ENCODE assay signal across 22 cellular contexts in the genomic region with DNA sequence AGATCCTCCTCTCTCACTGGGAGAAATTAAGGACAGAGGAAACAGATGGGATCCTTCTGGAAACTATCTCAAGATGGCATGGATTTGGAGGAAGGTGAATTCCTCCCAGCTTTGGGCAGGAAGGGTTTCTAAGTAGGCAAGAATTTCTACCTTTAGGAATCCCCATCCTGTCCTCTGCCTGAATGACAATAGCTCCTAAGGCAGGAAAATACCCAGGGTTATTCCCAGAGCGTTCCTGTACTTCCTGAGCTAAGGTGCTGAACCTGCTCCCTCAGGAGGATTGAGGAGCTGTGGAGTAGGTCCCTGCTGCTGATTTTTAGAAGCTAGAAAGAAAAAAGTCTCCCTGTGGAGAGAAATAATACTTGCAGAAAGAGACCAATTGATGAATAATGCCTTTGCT. TPM values are rescaled to one million over a fixed set of nuclear protein-coding genes. Genes with fewer than 3 reads are reported as not detected.
"Had no signal": no experiment of that assay in that cellular context is flagged by ENCODE, and none has a peak within 500 bp of the region (broad histone marks: within the 10 kb centered on the region; RNA-seq: fewer than 3 reads in every experiment).

No MANE protein-coding gene starts in this region.

- H3K27ac Mint-ChIP-seq: activated T-helper 17 cell treated with anti-CD3 and anti-CD28 coated beads, Interleukin-2, amount 50 U/mL, for 72 hours; T-cell had no signal

- H3K27ac ChIP-seq: breast epithelium, gastroesophageal sphincter, lower lobe of right lung, neutrophil, SK-N-MC, tibial artery had no signal

- H3K4me3 Mint-ChIP-seq: activated T-helper 17 cell treated with anti-CD3 and anti-CD28 coated beads, Interleukin-2, amount 50 U/mL, for 72 hours; naive thymus-derived CD8-positive, alpha-beta T cell; T-cell had no signal

- H3K27me3 ChIP-seq: breast epithelium, gastroesophageal sphincter, neutrophil, tibial artery had no signal

- H3K4me1 ChIP-seq: breast epithelium, gastroesophageal sphincter, lower lobe of right lung, tibial artery had no signal

- DNase-seq: activated CD4-positive, CD25-positive, alpha-beta regulatory T cell treated with anti-CD3 and anti-CD28 coated beads, Interleukin-2, amount 50 U/mL, for 72 hours; activated naive CD4-positive, alpha-beta T cell treated with Interleukin-2 at 50 U/mL for 16 hours; aorta; hippocampal formation; left cardiac atrium; lower lobe of right lung; midbrain; naive thymus-derived CD8-positive, alpha-beta T cell; posterior cingulate gyrus; stimulated activated CD4-positive, alpha-beta T cell treated with anti-CD3 and anti-CD28 coated beads, Interleukin-15, amount 100 ng/mL, for 24 hours; stimulated activated CD4-positive, alpha-beta T cell treated with anti-CD3 and anti-CD28 coated beads, Interleukin-4, amount 100 ng/mL, for 24 hours; stimulated activated naive CD4-positive, alpha-beta T cell; T-cell; T-helper 9 cell; tibial artery had no signal

- H3K4me3 ChIP-seq: breast epithelium, gastroesophageal sphincter, lower lobe of right lung, SK-N-MC, tibial artery had no signal

- H3K9me3 ChIP-seq: breast epithelium, gastroesophageal sphincter, lower lobe of right lung, neutrophil, tibial artery had no signal

- H3K36me3 ChIP-seq: breast epithelium, gastroesophageal sphincter, lower lobe of right lung, tibial artery had no signal

- H3K36me3 Mint-ChIP-seq: naive thymus-derived CD8-positive, alpha-beta T cell; T-cell had no signal

- H3K9me3 Mint-ChIP-seq: activated T-helper 17 cell treated with anti-CD3 and anti-CD28 coated beads, Interleukin-2, amount 50 U/mL, for 72 hours; naive thymus-derived CD8-positive, alpha-beta T cell; T-cell had no signal

- H3K4me1 Mint-ChIP-seq: activated T-helper 17 cell treated with anti-CD3 and anti-CD28 coated beads, Interleukin-2, amount 50 U/mL, for 72 hours; naive thymus-derived CD8-positive, alpha-beta T cell; T-cell had no signal

RNA-seq across cellular contexts. Expression of gene MGAM2, which starts 0.6 kb away (rescaled TPM):
- total RNA-seq: chondrocyte; dermis microvascular lymphatic vessel endothelial cell; naive thymus-derived CD8-positive, alpha-beta T cell; T-cell had no signal
